Comparison of ENCODE assay signal across 20 cellular contexts in genomic region chr13:31767175-31767900, GRCh38. TPM values are rescaled to one million over a fixed set of nuclear protein-coding genes. Genes with fewer than 3 reads are reported as not detected.
DNase-seq lines count a peak whose midpoint lies in the region; ATAC-seq, FAIRE-seq and TF ChIP-seq lines count a peak whose summit lies in the region.
"Had no signal": no experiment of that assay in that cellular context is flagged by ENCODE, and none has a peak within 500 bp of the region (broad histone marks: within the 10 kb centered on the region; RNA-seq: fewer than 3 reads in every experiment).

No MANE protein-coding gene starts in this region.

- no peak overlapping the region for H3K9ac ChIP-seq in HepG2 (ENCODE audit: insufficient read depth, low read depth, low read length)
- H3K9ac ChIP-seq: KMS-11 had no signal

- no peaks in the 10 kb centered on the region for H3K79me2 ChIP-seq in HepG2 (ENCODE audit: insufficient read depth, low read length)

- H3K27me3 Mint-ChIP-seq in glutamatergic neuron (ENCODE audit: unreplicated experiment), result peaks cover 6% of the 10 kb centered on the region
- H3K27me3 Mint-ChIP-seq: activated CD4-positive, alpha-beta memory T cell treated with anti-CD3 and anti-CD28 coated beads for 36 hours had no signal

- ATAC-seq in HepG2 (no peak), right lobe of liver (no peak)
- ATAC-seq: natural killer cell treated with Interleukin-12 subunit alpha and Interleukin-12 subunit beta and Interleukin-15 and Interleukin-18, amount 100 ng/mL, for 72 hours; PC-3; upper lobe of right lung had no signal

- no peaks in the 10 kb centered on the region for H3K4me1 Mint-ChIP-seq in glutamatergic neuron (ENCODE audit: low read depth, unreplicated experiment)

- no peak for TF ChIP-seq RAD21 in HepG2 (CRISPR knock-in tag; IDR thresholded peaks at IDR 0.05)

- no peaks in the 10 kb centered on the region for H3K9me3 Mint-ChIP-seq in glutamatergic neuron (ENCODE audit: unreplicated experiment)
- H3K9me3 Mint-ChIP-seq: activated CD4-positive, alpha-beta memory T cell treated with anti-CD3 and anti-CD28 coated beads for 36 hours; natural killer cell treated with Interleukin-12 subunit alpha and Interleukin-12 subunit beta and Interleukin-15 and Interleukin-18, amount 100 ng/mL, for 72 hours had no signal

- no TSS peak for BruUV-seq in HepG2 (replicated peaks; lab: Mats Ljungman, UMichigan)

- no peaks in the 10 kb centered on the region for H3K36me3 ChIP-seq in HepG2 (replicated peaks in 1 of 2; ENCODE audit: control insufficient read depth in 1 of 2, insufficient read depth in 2 of 2, low read length in 2 of 2)
- no peaks in the 10 kb centered on the region for H3K36me3 ChIP-seq in right lobe of liver
- H3K36me3 ChIP-seq: esophagus squamous epithelium, spleen, upper lobe of right lung had no signal

- H4K20me1 ChIP-seq in HepG2 (ENCODE audit: insufficient read depth, low read length), result no peaks in the 10 kb centered on the region

- no peak overlapping the region for H3K27ac ChIP-seq in HepG2 (ENCODE audit: extremely low read length, insufficient read depth, low read length)
- no peak overlapping the region for H3K27ac ChIP-seq in right lobe of liver
- H3K27ac ChIP-seq: esophagus squamous epithelium, KMS-11, spleen, upper lobe of right lung had no signal

- no peak overlapping the region for H3K4me3 ChIP-seq in HepG2 (replicated peaks in 1 of 3; ENCODE audit: insufficient read depth in 1 of 3, low read depth in 2 of 3, low read length in 3 of 3)
- no peak overlapping the region for H3K4me3 ChIP-seq in right lobe of liver
- no peak overlapping the region for H3K4me3 ChIP-seq in astrocyte of the spinal cord (ENCODE audit: low read depth, low read length)
- H3K4me3 ChIP-seq: esophagus squamous epithelium, spleen, upper lobe of right lung had no signal

- TF ChIP-seq POLR2A in HepG2 (IDR thresholded peaks at IDR 0.05; ENCODE audit: insufficient read depth in 1 of 2, low read depth in 2 of 2, low read length in 2 of 2) (no peak), right lobe of liver (IDR thresholded peaks at IDR 0.05) (no peak)

- no peak overlapping the region for H3K4me3 Mint-ChIP-seq in glutamatergic neuron (ENCODE audit: unreplicated experiment)
- H3K4me3 Mint-ChIP-seq: activated CD4-positive, alpha-beta memory T cell treated with anti-CD3 and anti-CD28 coated beads for 36 hours; natural killer cell treated with Interleukin-12 subunit alpha and Interleukin-12 subunit beta and Interleukin-15 and Interleukin-18, amount 100 ng/mL, for 72 hours had no signal

- WGBS in HepG2 (ENCODE audit: low lambda C conversion rate), result 2% methylated on average over 4 of the region's 4 CpGs
- WGBS in right lobe of liver (ENCODE audit: insufficient coverage, low coverage, low lambda C conversion rate, missing lambda C conversion rate), result 34% methylated on average over 4 of the region's 4 CpGs

- no peaks in the 10 kb centered on the region for H3K36me3 Mint-ChIP-seq in glutamatergic neuron (ENCODE audit: unreplicated experiment)
- H3K36me3 Mint-ChIP-seq: activated CD4-positive, alpha-beta memory T cell treated with anti-CD3 and anti-CD28 coated beads for 36 hours; natural killer cell treated with Interleukin-12 subunit alpha and Interleukin-12 subunit beta and Interleukin-15 and Interleukin-18, amount 100 ng/mL, for 72 hours had no signal

- no peak overlapping the region for H2AFZ ChIP-seq in HepG2 (ENCODE audit: low read length)

- H3K4me2 ChIP-seq in HepG2 (ENCODE audit: low read depth, low read length), result no peak overlapping the region
- H3K4me2 ChIP-seq: KMS-11 had no signal

- POLR2A ChIA-PET in HepG2 (lab: Yijun Ruan, JAX), result no interaction called here

- no peaks in the 10 kb centered on the region for H3K4me1 ChIP-seq in HepG2 (ENCODE audit: insufficient read depth, low read length)
- no peaks in the 10 kb centered on the region for H3K4me1 ChIP-seq in right lobe of liver
- H3K4me1 ChIP-seq: esophagus squamous epithelium, spleen, upper lobe of right lung had no signal

- TF ChIP-seq EP300 in HepG2 (IDR thresholded peaks at IDR 0.05; ENCODE audit: low read depth in 2 of 2, low read length in 2 of 2) (no peak), HepG2 (CRISPR knock-in tag; IDR thresholded peaks at IDR 0.05; ENCODE audit: borderline replicate concordance) (no peak)

- no peak for FAIRE-seq in HepG2 (lab: Jason Lieb, UNC)
- FAIRE-seq: A204.1 had no signal

- H3K27ac Mint-ChIP-seq in glutamatergic neuron (ENCODE audit: unreplicated experiment), result no peak overlapping the region
- H3K27ac Mint-ChIP-seq: activated CD4-positive, alpha-beta memory T cell treated with anti-CD3 and anti-CD28 coated beads for 36 hours; natural killer cell treated with Interleukin-12 subunit alpha and Interleukin-12 subunit beta and Interleukin-15 and Interleukin-18, amount 100 ng/mL, for 72 hours had no signal

- in situ Hi-C loops in HepG2 (cut with HindIII; ENCODE audit: extremely low pct_ligation_motif_present, low pct_unique_long_range_greater_than_20kb), result no loop called here
- in situ Hi-C loops in astrocyte of the spinal cord (cut with HindIII; ENCODE audit: low sequenced_read_pairs), result no loop called here
- in situ Hi-C loops in KBM-7 (cut with MboI; ENCODE audit: low pct_unique_long_range_greater_than_20kb, low sequenced_read_pairs), result no loop called here

- H3K27me3 ChIP-seq in HepG2 (ENCODE audit: control insufficient read depth in 1 of 2, insufficient read depth in 2 of 2, low read length in 2 of 2) (no peaks in the 10 kb centered on the region; a peak in 1 of 5 replicates), right lobe of liver (peaks cover 0 to 4% of the 10 kb centered on the region in 2 donors)
- H3K27me3 ChIP-seq: esophagus squamous epithelium, spleen, upper lobe of right lung had no signal

- TF ChIP-seq CTCF in HepG2 (CRISPR knock-in tag; IDR thresholded peaks at IDR 0.05) (no peak), right lobe of liver (IDR thresholded peaks at IDR 0.05) (no peak), astrocyte of the spinal cord (IDR thresholded peaks at IDR 0.05; ENCODE audit: low read depth, low read length) (no peak), glutamatergic neuron (IDR thresholded peaks at IDR 0.05; ENCODE audit: partially characterized antibody, unreplicated experiment) (no peak)

- intact Hi-C loops in HepG2 (cut with micrococcal nuclease; ENCODE audit: unreplicated experiment) (no loop called here), right lobe of liver (cut with DNase I) (no loop called here)

- DNase-seq in HepG2 (ENCODE audit: low spot score) (no peak), right lobe of liver (no peak), astrocyte of the spinal cord (ENCODE audit: low read depth, low spot score) (peak; percentile 83), iris pigment epithelial cell (ENCODE audit: low read depth) (peak; percentile 47), glutamatergic neuron (no peak), pons (ENCODE audit: low spot score) (no peak), NCI-H128 (lab: John Stamatoyannopoulos, UW; ENCODE audit: unreplicated experiment) (no peak), KBM-7 (no peak)
- DNase-seq: activated CD4-positive, alpha-beta memory T cell treated with anti-CD3 and anti-CD28 coated beads for 36 hours; activated effector memory CD4-positive, alpha-beta T cell treated with Interleukin-2 at 50 U/mL for 16 hours; central memory CD4-positive, alpha-beta T cell; DMS153; esophagus squamous epithelium; islet precursor cell; PC-3; spleen; upper lobe of right lung had no signal

- H3K9me3 ChIP-seq in HepG2 (ENCODE audit: low read length), result no peaks in the 10 kb centered on the region
- no peaks in the 10 kb centered on the region for H3K9me3 ChIP-seq in right lobe of liver
- H3K9me3 ChIP-seq: esophagus squamous epithelium, spleen, upper lobe of right lung had no signal

- CTCF ChIA-PET in HepG2 (lab: Yijun Ruan, JAX; ENCODE audit: low intra/inter-chr PET ratio, low total read pairs), result no interaction called here

TF ChIP-seq in HepG2, 621 proteins besides CTCF, POLR2A, EP300 and RAD21:
- TF ChIP-seq ZNF451 (CRISPR knock-in tag; IDR thresholded peaks at IDR 0.05) (no peak), CEBPB (IDR thresholded peaks at IDR 0.05; ENCODE audit: borderline replicate concordance, low read depth, low read length) (peak; percentile 29; the same call in 1 of the 2 replicates)

RNA-seq across cellular contexts. Expression of gene RXFP2, which starts 28.0 kb away (rescaled TPM):
- total RNA-seq in HepG2 (2016; rRNA removed; fragmentation: Illumina TruSeq; extraction: Trizol), result not detected in 2 replicates
- not detected in 2 replicates for total RNA-seq in HepG2 (2016; cell fraction: cytosol; rRNA removed; fragmentation: Illumina TruSeq; extraction: Trizol; ENCODE audit: low read depth)
- not detected in 2 replicates for total RNA-seq in HepG2 (2016; cell fraction: insoluble cytoplasmic fraction; rRNA removed; fragmentation: Illumina TruSeq; extraction: Trizol)
- not detected in 2 replicates for total RNA-seq in HepG2 (2016; cell fraction: membrane; rRNA removed; fragmentation: Illumina TruSeq; extraction: Trizol)
- not detected in 2 replicates for total RNA-seq in HepG2 (2016; cell fraction: nucleus; rRNA removed; fragmentation: Illumina TruSeq; extraction: Trizol)
- polyA plus RNA-seq in HepG2 (2011; rRNA removed), result not detected in 2 replicates
- not detected in 2 replicates for polyA plus RNA-seq in HepG2 (2011; cell fraction: cytosol; rRNA removed)
- not detected in 2 replicates for polyA plus RNA-seq in HepG2 (2011; cell fraction: nucleus; rRNA removed)
- polyA plus RNA-seq in HepG2 (2012), result not detected in 2 replicates
- polyA plus RNA-seq in HepG2 (2016; cell fraction: cytosol; fragmentation: Illumina TruSeq; extraction: Trizol; ENCODE audit: low read depth), result not detected in 2 replicates
- polyA plus RNA-seq in HepG2 (2016; cell fraction: insoluble cytoplasmic fraction; fragmentation: Illumina TruSeq; extraction: Trizol; ENCODE audit: low read depth), result not detected in 2 replicates
- not detected in 2 replicates for polyA plus RNA-seq in HepG2 (2016; cell fraction: membrane; fragmentation: Illumina TruSeq; extraction: Trizol; ENCODE audit: low read depth)
- not detected in 2 replicates for polyA plus RNA-seq in HepG2 (2016; cell fraction: nucleus; fragmentation: Illumina TruSeq; extraction: Trizol; ENCODE audit: insufficient read depth, low read depth)
- not detected in 2 replicates for polyA minus RNA-seq in HepG2 (2011; rRNA and poly(A)+ RNA removed; ENCODE audit: low replicate concordance)
- not detected in 2 replicates for polyA minus RNA-seq in HepG2 (2011; cell fraction: cytosol; rRNA and poly(A)+ RNA removed)
- polyA minus RNA-seq in HepG2 (2011; cell fraction: nucleus; rRNA and poly(A)+ RNA removed), result not detected in 2 replicates
- not detected for total RNA-seq in right lobe of liver
- total RNA-seq in glutamatergic neuron (ENCODE audit: unreplicated experiment), result not detected
- total RNA-seq: activated CD4-positive, alpha-beta memory T cell treated with anti-CD3 and anti-CD28 coated beads for 36 hours; esophagus squamous epithelium; natural killer cell treated with Interleukin-12 subunit alpha and Interleukin-12 subunit beta and Interleukin-15 and Interleukin-18, amount 100 ng/mL, for 72 hours; PC-3; spleen; upper lobe of right lung had no signal
- polyA plus RNA-seq: spleen had no signal

Comparison
In these comparisons a context has a peak if more than half of its experiments do, and no peak if none do; other contexts are left out.
1. DNase-seq: peak in astrocyte of the spinal cord (single experiment) and iris pigment epithelial cell (single experiment); none in HepG2 (single experiment), right lobe of liver (0 of 3), glutamatergic neuron (single experiment), pons (single experiment), NCI-H128 (single experiment) and KBM-7 (single experiment).